ENCODE assay signal across 9 cellular contexts in the genomic region with DNA sequence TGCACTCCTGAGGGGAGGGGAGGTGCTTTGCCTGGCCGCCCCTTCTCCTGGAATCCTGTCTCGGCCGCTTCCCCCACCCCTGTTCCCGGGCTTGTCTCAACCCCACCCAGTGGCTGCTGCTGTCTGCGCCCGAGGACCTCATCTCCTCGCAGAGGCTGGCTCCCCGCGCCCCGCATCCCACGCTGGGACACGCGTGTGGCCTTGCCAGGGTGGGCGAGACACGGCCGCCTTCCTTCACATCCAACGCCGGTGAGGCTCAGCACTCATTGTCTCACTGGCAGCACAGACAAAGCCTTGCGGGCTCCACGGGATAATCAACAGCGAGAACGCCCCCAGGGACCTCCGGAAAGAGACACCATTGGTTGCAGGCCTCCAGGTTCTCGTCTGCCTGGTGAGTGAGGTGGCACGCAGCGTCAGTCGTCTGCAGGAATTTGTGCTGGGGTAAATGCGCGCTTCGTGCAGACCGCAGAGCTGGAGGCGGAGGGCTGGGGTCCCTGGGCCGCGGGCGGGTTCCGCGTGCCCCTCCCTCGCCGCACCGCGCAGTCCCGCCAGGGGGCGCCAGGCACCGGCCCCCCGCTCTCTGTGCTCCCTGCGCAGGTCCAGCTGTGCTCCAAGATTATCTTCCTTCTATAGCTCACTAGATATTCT. TPM values are rescaled to one million over a fixed set of nuclear protein-coding genes. Genes with fewer than 3 reads are reported as not detected.
DNase-seq lines count a peak whose midpoint lies in the region; ATAC-seq and TF ChIP-seq lines count a peak whose summit lies in the region.
"Had no signal": no experiment of that assay in that cellular context is flagged by ENCODE, and none has a peak within 500 bp of the region (broad histone marks: within the 10 kb centered on the region; RNA-seq: fewer than 3 reads in every experiment).

No MANE protein-coding gene starts in this region.

- no peak overlapping the region for H2BK5ac ChIP-seq in mesenchymal stem cell (ENCODE audit: low read depth, low read length, poor library complexity, severe bottlenecking)

- H3K36me3 ChIP-seq in mesenchymal stem cell (ENCODE audit: control insufficient read depth in 1 of 2, insufficient read depth in 2 of 2, low read depth in 1 of 2, low read length in 2 of 2) (no peaks in the 10 kb centered on the region), PC-9 (ENCODE audit: low read depth) (no peaks in the 10 kb centered on the region)

- peak; percentile 20 for DNase-seq in EH (ENCODE audit: low read depth)
- DNase-seq in NCI-H2107 (lab: John Stamatoyannopoulos, UW), result peak; percentile 61
- no peak for DNase-seq in chondrocyte (ENCODE audit: low spot score)
- DNase-seq in mesenchymal stem cell, result peak; percentile 22
- no peak for DNase-seq in SKM-1 treated with dmso at 0.1 percent for 144 hours (lab: John Stamatoyannopoulos, UW; ENCODE audit: unreplicated experiment)
- DNase-seq in PC-9, result no peak

- no peak overlapping the region for H2BK120ac ChIP-seq in mesenchymal stem cell (ENCODE audit: low read depth, low read length)

- peak; percentile 85 for TF ChIP-seq CTCF in chondrocyte (IDR thresholded peaks at IDR 0.05)
- no peak; the same call in 1 of the 2 replicates for TF ChIP-seq CTCF in PC-9 (conservative IDR thresholded peaks at IDR 0.05)

- intact Hi-C loops in PC-9 (cut with micrococcal nuclease; ENCODE audit: unreplicated experiment), result no loop called here

- no peaks in the 10 kb centered on the region for H3K79me1 ChIP-seq in mesenchymal stem cell (replicated peaks; ENCODE audit: low read length, poor library complexity, severe bottlenecking)

- H3K4me1 Mint-ChIP-seq in chondrocyte (ENCODE audit: low read depth), result peaks cover 3% of the 10 kb centered on the region

- H2AK5ac ChIP-seq in mesenchymal stem cell (ENCODE audit: low read length, severe bottlenecking), result no peak overlapping the region

- CTCF ChIA-PET in PC-9 (lab: Charles Lee), result no interaction called here

- no peak overlapping the region for H3K4ac ChIP-seq in mesenchymal stem cell (ENCODE audit: low read depth in 1 of 2, low read length in 2 of 2)

- H3K23ac ChIP-seq in mesenchymal stem cell (ENCODE audit: low read length in 2 of 2), result no peak overlapping the region

- H4K91ac ChIP-seq in mesenchymal stem cell (ENCODE audit: low read length), result no peak overlapping the region

- no peaks in the 10 kb centered on the region for H3K9me3 ChIP-seq in mesenchymal stem cell (ENCODE audit: control insufficient read depth, low read length)
- H3K9me3 ChIP-seq in PC-9 (ENCODE audit: insufficient read depth, low read depth), result no peaks in the 10 kb centered on the region

- H3K18ac ChIP-seq in mesenchymal stem cell (ENCODE audit: low read depth in 1 of 2, low read length in 2 of 2), result no peak overlapping the region

- peak overlapping the region; percentile 55 for H3K4me2 ChIP-seq in mesenchymal stem cell (ENCODE audit: low read length, poor library complexity, severe bottlenecking)
- no peak overlapping the region for H3K4me2 ChIP-seq in PC-9

- H3K4me1 ChIP-seq in mesenchymal stem cell (ENCODE audit: control insufficient read depth, insufficient read depth, low read depth, low read length), result peaks cover 6% of the 10 kb centered on the region
- peaks cover 5% of the 10 kb centered on the region; the same call in 1 of the 2 replicates for H3K4me1 ChIP-seq in PC-9 (replicated peaks; ENCODE audit: insufficient read depth)

- no peak overlapping the region for H3K14ac ChIP-seq in mesenchymal stem cell (ENCODE audit: low read length in 2 of 2)

- H3K27me3 ChIP-seq in mesenchymal stem cell (ENCODE audit: control insufficient read depth in 1 of 2, insufficient read depth in 1 of 2, low read length in 2 of 2), result peaks cover 43 to 61% of the 10 kb centered on the region in 2 experiments
- peaks cover 11% of the 10 kb centered on the region; the same call in 1 of the 2 replicates for H3K27me3 ChIP-seq in PC-9 (ENCODE audit: insufficient read depth, low read depth)

- no peak overlapping the region for H3K27ac Mint-ChIP-seq in chondrocyte (ENCODE audit: unreplicated experiment)

- no TSS peak for BruUV-seq in PC-9 (replicated peaks; lab: Mats Ljungman, UMichigan)

- WGBS in mesenchymal stem cell, result 8% methylated on average over 45 of the region's 46 CpGs

- H2BK15ac ChIP-seq in mesenchymal stem cell (ENCODE audit: low read depth, poor library complexity, severe bottlenecking), result peak overlapping the region; percentile 9

- H4K20me1 ChIP-seq in PC-9 (ENCODE audit: insufficient read depth), result no peaks in the 10 kb centered on the region

- H2AFZ ChIP-seq in mesenchymal stem cell (ENCODE audit: low read depth, low read length), result peak overlapping the region; percentile 16
- no peak overlapping the region for H2AFZ ChIP-seq in PC-9

- H3K27ac ChIP-seq in mesenchymal stem cell (ENCODE audit: low read length, poor library complexity, severe bottlenecking) (no peak overlapping the region), PC-9 (no peak overlapping the region)

- H3K79me2 ChIP-seq in PC-9 (ENCODE audit: low read depth), result no peaks in the 10 kb centered on the region

- peaks cover 29% of the 10 kb centered on the region for H3K27me3 Mint-ChIP-seq in chondrocyte (ENCODE audit: low read depth)

- H4K8ac ChIP-seq in mesenchymal stem cell (ENCODE audit: low read length), result no peak overlapping the region

- peak overlapping the region; percentile 40 for H3K9ac ChIP-seq in mesenchymal stem cell (ENCODE audit: low read length)

- H3K4me3 Mint-ChIP-seq in chondrocyte (ENCODE audit: unreplicated experiment), result peak overlapping the region; percentile 49

- H3K9me2 ChIP-seq in PC-9 (ENCODE audit: insufficient read depth), result no peaks in the 10 kb centered on the region

- peaks cover 4% of the 10 kb centered on the region; the same call in 1 of the 2 replicates for H3F3A ChIP-seq in PC-9 (ENCODE audit: insufficient read depth, low read depth)

- ATAC-seq in GM19023 (IDR thresholded peaks at IDR 0.05; ENCODE audit: unreplicated experiment) (no peak), HG03432 (IDR thresholded peaks at IDR 0.05; ENCODE audit: unreplicated experiment) (no peak)

- no peaks in the 10 kb centered on the region for H3K9me3 Mint-ChIP-seq in chondrocyte (ENCODE audit: low read depth)

- H3K36me3 Mint-ChIP-seq in chondrocyte (ENCODE audit: low read depth), result no peaks in the 10 kb centered on the region

- H2BK12ac ChIP-seq in mesenchymal stem cell (ENCODE audit: low read length in 2 of 2), result no peak overlapping the region

- peak overlapping the region in 1 of 2 experiments; percentile 66 for H3K4me3 ChIP-seq in mesenchymal stem cell (ENCODE audit: insufficient read depth in 1 of 2, low read depth in 1 of 2, low read length in 2 of 2)
- no peak overlapping the region for H3K4me3 ChIP-seq in PC-9

- POLR2A ChIA-PET in PC-9 (lab: Charles Lee; ENCODE audit: unreplicated experiment), result no interaction called here

RNA-seq across cellular contexts. Expression of a gene that starts 26.8 kb away (rescaled TPM):
- total RNA-seq in chondrocyte (not detected in 3 replicates), PC-9 (2021) (not detected in 2 replicates)
- polyA plus RNA-seq in mesenchymal stem cell (2013, experiment 1 of 2), result not detected
- polyA plus RNA-seq in mesenchymal stem cell (2013, experiment 2 of 2), result not detected
- total RNA-seq: mononuclear cell had no signal

Comparison
In these comparisons a context has a peak if more than half of its experiments do, and no peak if none do; other contexts are left out.
1. DNase-seq: peak in EH (single experiment), NCI-H2107 (single experiment) and mesenchymal stem cell (single experiment); none in chondrocyte (single experiment), SKM-1 treated with dmso at 0.1 percent for 144 hours (single experiment) and PC-9 (0 of 2).